Comparison of ENCODE assay signal across 1 cellular context in genomic region chr2:112481528-112482228, GRCh38.
TF ChIP-seq lines count a peak whose summit lies in the region.

TSS of gene TTL (plus strand) at chr2:112482156. CDS start at chr2:112482345, 189 bp downstream.

TF ChIP-seq in K562, 482 proteins besides CTCF, POLR2A, EP300 and RAD21 (continued from another document and continues in another):
- TF ChIP-seq ZNF280B (CRISPR knock-in tag; IDR thresholded peaks at IDR 0.05) (no peak), ID3 (CRISPR knock-in tag; IDR thresholded peaks at IDR 0.05) (no peak), ID3 (tag; IDR thresholded peaks at IDR 0.05) (no peak), ATF6 (CRISPR knock-in tag; IDR thresholded peaks at IDR 0.05) (no peak), ZNF639 (CRISPR knock-in tag; conservative IDR thresholded peaks at IDR 0.05 in 1 of 2, IDR thresholded peaks at IDR 0.05 in 1 of 2) (peak in 1 of 2 experiments; percentile 97; a peak in 2 of 4 replicates), ZKSCAN8 (CRISPR knock-in tag; IDR thresholded peaks at IDR 0.05) (no peak), NFIX (CRISPR knock-in tag; IDR thresholded peaks at IDR 0.05; ENCODE audit: low read depth) (no peak), PCBP1 (IDR thresholded peaks at IDR 0.05; ENCODE audit: low read depth, low read length, poor library complexity, severe bottlenecking) (no peak), ZNF253 (CRISPR knock-in tag; conservative IDR thresholded peaks at IDR 0.05) (no peak), TEAD1 (CRISPR knock-in tag; IDR thresholded peaks at IDR 0.05) (no peak), HOMEZ (CRISPR knock-in tag; IDR thresholded peaks at IDR 0.05) (no peak), CTBP1 (IDR thresholded peaks at IDR 0.05; ENCODE audit: borderline replicate concordance) (peak; percentile 68), KLF10 (CRISPR knock-in tag; IDR thresholded peaks at IDR 0.05) (no peak), SIN3A (IDR thresholded peaks at IDR 0.05; ENCODE audit: borderline replicate concordance in 2 of 2, control insufficient read depth in 1 of 2, low read depth in 2 of 2, low read length in 2 of 2) (no peak; a peak in 2 of 4 replicates), TCF7L2 (IDR thresholded peaks at IDR 0.05; ENCODE audit: low read depth, low read length) (no peak), ETV1 (tag; conservative IDR thresholded peaks at IDR 0.05; ENCODE audit: low read depth) (no peak), FOXJ2 (tag; IDR thresholded peaks at IDR 0.05) (no peak), CUX1 (CRISPR knock-in tag; IDR thresholded peaks at IDR 0.05) (no peak), ZSCAN32 (CRISPR knock-in tag; IDR thresholded peaks at IDR 0.05) (no peak), CREB5 (CRISPR knock-in tag; IDR thresholded peaks at IDR 0.05) (no peak), CREBBP (IDR thresholded peaks at IDR 0.05; ENCODE audit: low read depth, low read length) (no peak), ZNF436 (CRISPR knock-in tag; IDR thresholded peaks at IDR 0.05) (no peak), HOXB6 (CRISPR knock-in tag; IDR thresholded peaks at IDR 0.05; ENCODE audit: borderline replicate concordance) (no peak), ZNF24 (IDR thresholded peaks at IDR 0.05) (0 out of 2 replicates have a peak, but pooled peaks have one; percentile 31), POLR3G (IDR thresholded peaks at IDR 0.05; ENCODE audit: extremely low read depth, insufficient read length, insufficient replicate concordance) (no peak), GATAD2B (IDR thresholded peaks at IDR 0.05; ENCODE audit: borderline replicate concordance) (peak; percentile 79), ZNF445 (CRISPR knock-in tag; IDR thresholded peaks at IDR 0.05; ENCODE audit: low read depth) (no peak), ZNF655 (CRISPR knock-in tag; IDR thresholded peaks at IDR 0.05) (no peak), NFE2L1 (tag; IDR thresholded peaks at IDR 0.05; ENCODE audit: borderline replicate concordance, low read depth) (no peak), BCOR (IDR thresholded peaks at IDR 0.05) (no peak), KHSRP (IDR thresholded peaks at IDR 0.05) (no peak), FOXK1 (CRISPR knock-in tag; IDR thresholded peaks at IDR 0.05; ENCODE audit: borderline replicate concordance) (no peak), EP400 (IDR thresholded peaks at IDR 0.05) (no peak), CHAMP1 (IDR thresholded peaks at IDR 0.05) (no peak), RBM17 (IDR thresholded peaks at IDR 0.05; ENCODE audit: borderline replicate concordance, low read depth, low read length) (no peak), ZNF785 (CRISPR knock-in tag; IDR thresholded peaks at IDR 0.05) (no peak), FOXP1 (CRISPR knock-in tag; IDR thresholded peaks at IDR 0.05) (no peak), MLX (CRISPR knock-in tag; conservative IDR thresholded peaks at IDR 0.05) (no peak), MTF1 (CRISPR knock-in tag; IDR thresholded peaks at IDR 0.05; ENCODE audit: borderline replicate concordance) (no peak), FOXO4 (CRISPR knock-in tag; IDR thresholded peaks at IDR 0.05) (no peak), SIX5 (IDR thresholded peaks at IDR 0.05; ENCODE audit: borderline replicate concordance in 1 of 2, insufficient read depth in 1 of 2, low read depth in 1 of 2, low read length in 2 of 2) (no peak), ZNF507 (tag; conservative IDR thresholded peaks at IDR 0.05) (no peak)
